Comparison of ENCODE assay signal across 11 cellular contexts in the genomic region with DNA sequence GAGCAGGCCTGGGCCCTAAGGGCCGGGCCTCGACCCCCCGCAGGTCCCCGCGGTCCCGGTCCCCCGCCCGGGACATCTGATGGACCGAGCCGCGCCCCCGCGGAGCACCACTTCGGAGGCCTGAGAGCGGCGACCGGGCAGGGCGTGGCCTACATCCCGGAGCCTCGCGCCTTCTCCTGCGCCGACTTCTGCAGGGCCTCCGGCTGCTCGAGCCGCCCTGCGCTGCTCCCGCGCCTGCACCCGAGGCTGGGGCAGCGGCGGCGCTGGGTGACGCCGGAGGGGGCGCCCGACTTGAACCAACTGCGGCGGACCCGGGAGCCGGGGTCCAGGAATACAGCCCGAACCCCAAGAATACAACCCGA. TPM values are rescaled to one million over a fixed set of nuclear protein-coding genes. Genes with fewer than 3 reads are reported as not detected.
DNase-seq lines count a peak whose midpoint lies in the region; ATAC-seq, FAIRE-seq and TF ChIP-seq lines count a peak whose summit lies in the region.
"Had no signal": no experiment of that assay in that cellular context is flagged by ENCODE, and none has a peak within 500 bp of the region (broad histone marks: within the 10 kb centered on the region; RNA-seq: fewer than 3 reads in every experiment).

No MANE protein-coding gene starts in this region.

- CTCF ChIA-PET in SK-N-SH (lab: Yijun Ruan, JAX) = no interaction called here

- peaks cover 28% of the 10 kb centered on the region for H3K9me3 Mint-ChIP-seq in astrocyte (ENCODE audit: unreplicated experiment)

- H3K4me2 ChIP-seq in SK-N-SH = no peak overlapping the region
- H3K4me2 ChIP-seq in astrocyte (ENCODE audit: low read length) = peak overlapping the region; percentile 62

- H3K27me3 ChIP-seq in SK-N-SH (ENCODE audit: insufficient read depth) (peaks cover 5% of the 10 kb centered on the region; the same call in 1 of the 2 replicates), astrocyte (ENCODE audit: insufficient read depth, low read length) (peaks cover 20% of the 10 kb centered on the region), mononuclear cell (ENCODE audit: insufficient read depth, low read length) (peaks cover 10% of the 10 kb centered on the region), testis (no peaks in the 10 kb centered on the region)

- H3K27ac ChIP-seq in SK-N-SH (ENCODE audit: low read depth in 2 of 2, low read length in 1 of 2) (no peak overlapping the region), astrocyte (ENCODE audit: low read depth, low read length) (no peak overlapping the region), testis (no peak overlapping the region), caudate nucleus (ENCODE audit: low read depth, low read length) (no peak overlapping the region)

- H3K9ac ChIP-seq in SK-N-SH (no peak overlapping the region), astrocyte (ENCODE audit: low read length) (no peak overlapping the region)

- POLR2A ChIA-PET in SK-N-SH (lab: Yijun Ruan, JAX) = no interaction called here

- H3K4me3 ChIP-seq in SK-N-SH (ENCODE audit: low read depth in 2 of 2, low read length in 1 of 2) (no peak overlapping the region), astrocyte (ENCODE audit: insufficient read depth, low read depth, low read length) (no peak overlapping the region), mononuclear cell (ENCODE audit: low read length) (peak overlapping the region; percentile 10), testis (peak overlapping the region; percentile 41 to 56)

- no peaks in the 10 kb centered on the region for H4K20me1 ChIP-seq in SK-N-SH (ENCODE audit: insufficient read depth)
- no peaks in the 10 kb centered on the region for H4K20me1 ChIP-seq in astrocyte (ENCODE audit: insufficient read depth, low read length)

- no peak for TF ChIP-seq RAD21 in SK-N-SH (IDR thresholded peaks at IDR 0.05; ENCODE audit: low read length)

- FAIRE-seq in astrocyte (lab: Jason Lieb, UNC) = no peak
- FAIRE-seq: endometrium had no signal

- no peak for TF ChIP-seq EP300 in SK-N-SH (IDR thresholded peaks at IDR 0.05; ENCODE audit: borderline replicate concordance in 1 of 2, low read depth in 1 of 2, low read length in 1 of 2)

- WGBS in SK-N-SH (ENCODE audit: low lambda C conversion rate) = 39% methylated on average over 18 of the region's 43 CpGs
- 2 to 4% methylated on average over 8 to 43 of the region's 43 CpGs for WGBS in testis, 2 donors

- H3K36me3 ChIP-seq in SK-N-SH (replicated peaks in 1 of 2; ENCODE audit: control insufficient read depth in 1 of 2, insufficient read depth in 2 of 2, low read length in 1 of 2) (no peaks in the 10 kb centered on the region), astrocyte (ENCODE audit: insufficient read depth, low read length) (no peaks in the 10 kb centered on the region), testis (ENCODE audit: low read depth, missing control alignments) (no peaks in the 10 kb centered on the region)

- peaks cover 22% of the 10 kb centered on the region for H3K27me3 Mint-ChIP-seq in astrocyte (ENCODE audit: low read depth, unreplicated experiment)

- TF ChIP-seq CTCF in SK-N-SH (IDR thresholded peaks at IDR 0.05) (no peak), astrocyte (IDR thresholded peaks at IDR 0.05; ENCODE audit: insufficient read depth, low read depth, low read length) (no peak), testis (IDR thresholded peaks at IDR 0.05) (no peak)

- H2AFZ ChIP-seq in SK-N-SH (ENCODE audit: low read depth) = no peak overlapping the region
- H2AFZ ChIP-seq in astrocyte (ENCODE audit: low read depth, low read length) = peak overlapping the region; percentile 69

- peaks cover 2% of the 10 kb centered on the region for H3K36me3 Mint-ChIP-seq in astrocyte (ENCODE audit: low read depth, unreplicated experiment)

- H3K9me3 ChIP-seq in SK-N-SH = 0 out of 2 replicates have a peak, but pooled peaks cover 3% of the 10 kb centered on the region
- H3K9me3 ChIP-seq in astrocyte (ENCODE audit: insufficient read depth, low read depth, low read length) = peaks cover 4% of the 10 kb centered on the region
- no peaks in the 10 kb centered on the region for H3K9me3 ChIP-seq in mononuclear cell (ENCODE audit: low read depth, low read length)
- no peaks in the 10 kb centered on the region for H3K9me3 ChIP-seq in testis

- H3K4me1 ChIP-seq in SK-N-SH (ENCODE audit: control insufficient read depth in 1 of 2, insufficient read depth in 2 of 2, low read depth in 1 of 2, low read length in 1 of 2) (no peaks in the 10 kb centered on the region), astrocyte (ENCODE audit: insufficient read depth, low read length) (no peaks in the 10 kb centered on the region), mononuclear cell (ENCODE audit: insufficient read depth, low read length) (peaks cover 11% of the 10 kb centered on the region), testis (peaks cover 5% of the 10 kb centered on the region)

- H3K27ac Mint-ChIP-seq in astrocyte (ENCODE audit: unreplicated experiment) = no peak overlapping the region

- TF ChIP-seq POLR2A in testis (IDR thresholded peaks at IDR 0.05) = no peak

- no peaks in the 10 kb centered on the region for H3K9me2 ChIP-seq in SK-N-SH

- ATAC-seq in SK-N-SH treated with all-trans-retinoic acid at 6 μM for 48 hours = no peak
- ATAC-seq in GM18907 (IDR thresholded peaks at IDR 0.05; ENCODE audit: unreplicated experiment) = no peak

- H3F3A ChIP-seq in SK-N-SH (replicated peaks; ENCODE audit: insufficient read depth) = no peaks in the 10 kb centered on the region

- no peak overlapping the region for H3K4me3 Mint-ChIP-seq in astrocyte (ENCODE audit: unreplicated experiment)

- DNase-seq in SK-N-SH = peak; percentile 49
- DNase-seq in astrocyte (ENCODE audit: low read depth) = no peak
- no peak for DNase-seq in testis
- DNase-seq in NCI-H128 (lab: John Stamatoyannopoulos, UW; ENCODE audit: unreplicated experiment) = no peak
- DNase-seq in caudate nucleus (lab: John Stamatoyannopoulos, UW) = no peak

- intact Hi-C loops in testis (cut with DNase I; ENCODE audit: low total_unique reads) = no loop called here

- H3K4me1 Mint-ChIP-seq in astrocyte (ENCODE audit: low read depth, unreplicated experiment) = no peaks in the 10 kb centered on the region

- H3K79me2 ChIP-seq in SK-N-SH (ENCODE audit: insufficient read depth) (no peaks in the 10 kb centered on the region), astrocyte (ENCODE audit: insufficient read depth, low read length) (no peaks in the 10 kb centered on the region)

TF ChIP-seq in SK-N-SH, 30 proteins besides CTCF, POLR2A, EP300 and RAD21:
- TF ChIP-seq SMC3 (IDR thresholded peaks at IDR 0.05; ENCODE audit: low read depth, low read length) = no peak
- TF ChIP-seq, protein P1, sequence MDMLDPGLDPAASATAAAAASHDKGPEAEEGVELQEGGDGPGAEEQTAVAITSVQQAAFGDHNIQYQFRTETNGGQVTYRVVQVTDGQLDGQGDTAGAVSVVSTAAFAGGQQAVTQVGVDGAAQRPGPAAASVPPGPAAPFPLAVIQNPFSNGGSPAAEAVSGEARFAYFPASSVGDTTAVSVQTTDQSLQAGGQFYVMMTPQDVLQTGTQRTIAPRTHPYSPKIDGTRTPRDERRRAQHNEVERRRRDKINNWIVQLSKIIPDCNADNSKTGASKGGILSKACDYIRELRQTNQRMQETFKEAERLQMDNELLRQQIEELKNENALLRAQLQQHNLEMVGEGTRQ (IDR thresholded peaks at IDR 0.05; ENCODE audit: borderline replicate concordance, low read depth, low read length) = no peak

TF ChIP-seq in SK-N-SH treated with all-trans-retinoic acid at 6 μM for 48 hours, 23 proteins besides CTCF, POLR2A, EP300 and RAD21:
- TF ChIP-seq ZNF70 (CRISPR knock-in tag; IDR thresholded peaks at IDR 0.05) (no peak), BACH2 (CRISPR knock-in tag; IDR thresholded peaks at IDR 0.05; ENCODE audit: borderline replicate concordance) (no peak), OSR1 (CRISPR knock-in tag; IDR thresholded peaks at IDR 0.05) (no peak)

RNA-seq across cellular contexts. Expression of gene GP9, which starts 14.9 kb away (rescaled TPM):
- polyA plus RNA-seq in SK-N-SH (2012; rRNA removed) (not detected in 2 replicates), testis (ENCODE audit: insufficient read depth, low read depth, low replicate concordance) (2.1 TPM)
- polyA plus RNA-seq in SK-N-SH (2012; cell fraction: cytosol; rRNA removed) = not detected in 2 replicates
- polyA plus RNA-seq in SK-N-SH (2012; cell fraction: nucleus; rRNA removed) = not detected in 2 replicates
- total RNA-seq in astrocyte (not detected in 2 replicates), mononuclear cell (28.1 TPM), testis (1 to 10 TPM; 1.4 to 1.7 TPM)
- total RNA-seq: A673; T-helper 2 cell treated with Interferon-gamma antibody and Interleukin-4, amounts not matched to agents 100 ng/mL and 5 ng/mL, for 36 hours had no signal

RNA-seq across cellular contexts. Expression of gene EFCC1, which starts 44.6 kb away (rescaled TPM):
- not detected in 2 replicates for polyA plus RNA-seq in SK-N-SH (2012; rRNA removed)
- polyA plus RNA-seq in SK-N-SH (2012; cell fraction: cytosol; rRNA removed) = not detected in 2 replicates
- polyA plus RNA-seq in SK-N-SH (2012; cell fraction: nucleus; rRNA removed) = not detected in 2 replicates
- total RNA-seq in astrocyte = not detected in 2 replicates
- 0.10 TPM for total RNA-seq in mononuclear cell
- 1 to 10 TPM; 2.8 to 2.9 TPM for total RNA-seq in testis
- 2.6 TPM for polyA plus RNA-seq in testis (ENCODE audit: insufficient read depth, low read depth, low replicate concordance)
- total RNA-seq: A673 had no signal

RNA-seq across cellular contexts. Expression of gene CFAP92, which starts 51.8 kb away (rescaled TPM):
- polyA plus RNA-seq in SK-N-SH (2012; rRNA removed) (not detected in 2 replicates), testis (ENCODE audit: insufficient read depth, low read depth, low replicate concordance) (62.0 TPM)
- 0.04 and 0.07 TPM in 2 replicates for polyA plus RNA-seq in SK-N-SH (2012; cell fraction: cytosol; rRNA removed)
- polyA plus RNA-seq in SK-N-SH (2012; cell fraction: nucleus; rRNA removed) = not detected in 2 replicates
- total RNA-seq in astrocyte (0.10 and 0.52 TPM in 2 replicates), mononuclear cell (0.63 TPM), testis (10 to 100 TPM; 16.0 to 26.7 TPM)
- total RNA-seq: A673; T-helper 2 cell treated with Interferon-gamma antibody and Interleukin-4, amounts not matched to agents 100 ng/mL and 5 ng/mL, for 36 hours had no signal

Comparison
In these comparisons a context has a peak if more than half of its experiments do, and no peak if none do; other contexts are left out.
1. H3K4me3 ChIP-seq: peak in mononuclear cell (single experiment) and testis (2 of 2); none in SK-N-SH (0 of 2) and astrocyte (single experiment).
2. RNA of gene GP9, which starts 14.9 kb away (total RNA-seq): 28.1 TPM in mononuclear cell (single experiment); 1.4 to 1.7 TPM in testis and not detected in astrocyte; every median in the first group is over 10 times any median in the second.
3. RNA of gene CFAP92, which starts 51.8 kb away (total RNA-seq): 16.0 to 26.7 TPM in testis; 0.63 TPM in mononuclear cell (single experiment) and 0.10 to 0.52 TPM in astrocyte; every median in the first group is over 10 times any median in the second.